26 cellular contexts compared by ENCODE assay signal in the genomic region with DNA sequence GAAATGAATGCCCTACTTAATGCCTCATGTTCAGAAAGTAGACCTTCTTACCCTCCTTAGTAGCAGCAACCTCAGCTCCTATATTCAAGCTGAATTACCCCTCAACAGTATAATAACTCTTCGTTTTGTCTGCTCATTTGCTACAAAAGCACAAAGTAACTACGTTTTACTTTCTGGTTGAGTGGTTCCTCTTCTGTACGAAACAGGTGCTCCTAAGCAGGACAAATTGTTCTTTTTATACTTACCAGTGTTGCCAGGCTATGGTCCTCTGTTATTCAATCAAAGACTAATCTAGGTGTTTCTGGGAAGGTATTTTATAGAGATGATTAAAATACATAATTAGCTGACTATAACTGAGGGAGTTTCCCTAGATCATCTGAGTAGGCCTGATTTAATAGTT.
"Had no signal": no experiment of that assay in that cellular context is flagged by ENCODE, and none has a peak within 500 bp of the region (broad histone marks: within the 10 kb centered on the region; RNA-seq: fewer than 3 reads in every experiment).

No MANE protein-coding gene starts in this region.

- FAIRE-seq: HTR-8/SVneo, K562 had no signal

- H3K36me3 ChIP-seq: Peyer's patch, SJCRH30 had no signal

- H3K4me3 ChIP-seq: K562, PC-9, Peyer's patch, SJCRH30 had no signal

- H3K27ac ChIP-seq: HL-60, KMS-11, PC-9, Peyer's patch, SJCRH30 had no signal

- H3K9me3 ChIP-seq: Peyer's patch had no signal

- ATAC-seq: K562, SK-N-SH treated with all-trans-retinoic acid at 6 μM for 48 hours had no signal

- H2AFZ ChIP-seq: PC-9 had no signal

- H3K9ac ChIP-seq: KMS-11 had no signal

- DNase-seq: Kasumi-1; MM.1S; NCI-H1048; NCI-H1105; NCI-H1417; NCI-H1436 treated with DMSO at 0.1 percent for 48 hours; NCI-H1694; NCI-H187 treated with DMSO at 0.1 percent for 48 hours; NCI-H2029 treated with DMSO at 0.1 percent for 48 hours; NCI-H2171; NCI-H226; NCI-H446; NCI-H510A; NCI-H526; NCI-H82; NK-92 treated with Interleukin-12 subunit alpha and Interleukin-12 subunit beta, amount 100 ng/mL, for 24 hours; OCI-M1; PC-9; Peyer's patch; SHP77 treated with DMSO at 0.1 percent for 48 hours; SJCRH30 had no signal

- H3K27me3 ChIP-seq: Peyer's patch, SJCRH30 had no signal

- H3K4me2 ChIP-seq: KMS-11, PC-9 had no signal
